8 cellular contexts compared by ENCODE assay signal in the genomic region with DNA sequence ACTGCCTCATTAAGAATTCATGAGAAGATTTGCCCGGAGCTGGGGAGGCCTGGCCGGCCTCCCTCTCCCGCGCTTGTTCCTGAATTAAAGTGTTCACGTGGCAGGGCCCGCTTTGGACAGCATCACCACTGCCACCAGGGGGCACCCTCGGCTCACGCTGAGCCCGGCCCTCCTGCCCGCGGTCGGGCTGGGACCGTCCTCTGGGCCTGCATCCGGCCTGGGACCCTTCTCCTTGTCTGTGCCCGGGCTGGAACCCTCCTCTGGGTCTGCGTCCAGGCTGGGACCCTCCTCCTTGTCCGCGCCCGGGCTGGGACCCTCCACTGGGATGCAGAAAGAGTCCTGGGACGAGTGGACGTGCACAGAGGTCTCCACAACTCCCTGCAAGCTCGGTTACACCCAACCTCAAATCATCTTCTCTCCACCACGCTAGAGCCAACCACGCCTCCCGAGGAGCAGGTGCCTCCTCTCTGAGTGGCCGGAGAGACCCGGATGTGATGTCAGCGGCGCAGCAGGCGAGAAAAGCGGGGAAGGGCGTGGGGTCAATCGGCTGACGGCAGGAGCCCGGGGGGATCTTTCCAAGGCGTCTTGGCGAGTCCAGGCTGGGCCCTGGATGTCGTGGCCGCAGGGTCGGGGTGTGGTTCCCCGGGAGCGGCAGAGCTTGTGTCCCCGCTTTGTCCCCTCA. TPM values are rescaled to one million over a fixed set of nuclear protein-coding genes. Genes with fewer than 3 reads are reported as not detected.
DNase-seq lines count a peak whose midpoint lies in the region; ATAC-seq and TF ChIP-seq lines count a peak whose summit lies in the region.

No MANE protein-coding gene starts in this region.

- H3K27ac Mint-ChIP-seq in CD14-positive monocyte = peak overlapping the region in 1 of 7 donors; percentile 74
- no peak overlapping the region for H3K27ac Mint-ChIP-seq in GM23338
- no peak overlapping the region for H3K27ac Mint-ChIP-seq in type B pancreatic cell

- H3K36me3 ChIP-seq in GM23338 (ENCODE audit: insufficient read depth) = no peaks in the 10 kb centered on the region
- no peaks in the 10 kb centered on the region for H3K36me3 ChIP-seq in parathyroid adenoma (ENCODE audit: control insufficient read depth, insufficient read depth, low read length)

- no peaks in the 10 kb centered on the region for H3K9me2 ChIP-seq in GM23338 (ENCODE audit: insufficient read depth)

- H3K4me1 Mint-ChIP-seq in CD14-positive monocyte = no peaks in the 10 kb centered on the region
- H3K4me1 Mint-ChIP-seq in GM23338 = peaks cover 5% of the 10 kb centered on the region
- peaks cover 16% of the 10 kb centered on the region for H3K4me1 Mint-ChIP-seq in type B pancreatic cell (ENCODE audit: unreplicated experiment)

- DNase-seq in CD14-positive monocyte (ENCODE audit: low spot score) (no peak), GM23338 (ENCODE audit: low spot score) (peak; percentile 88), NOMO-1 treated with dmso at 0.1 percent for 144 hours (lab: John Stamatoyannopoulos, UW; ENCODE audit: unreplicated experiment) (peak; percentile 10), fibroblast of villous mesenchyme (ENCODE audit: low read depth) (peak; percentile 5), type B pancreatic cell (ENCODE audit: extremely low spot score, unreplicated experiment) (peak; percentile 84)
- DNase-seq in activated T-cell treated with anti-CD3 and anti-CD28 coated beads, Interleukin-2, amount 50 U/mL, for 1 hour = peak; percentile 72

- no peaks in the 10 kb centered on the region for H3K9me3 ChIP-seq in parathyroid adenoma (ENCODE audit: control insufficient read depth, low read length)

- no peaks in the 10 kb centered on the region for H3K79me2 ChIP-seq in GM23338 (replicated peaks; ENCODE audit: insufficient read depth)
- no peaks in the 10 kb centered on the region for H3K79me2 ChIP-seq in parathyroid adenoma

- no peak overlapping the region for H3K27ac ChIP-seq in GM23338 (ENCODE audit: low read depth)
- no peak overlapping the region for H3K27ac ChIP-seq in parathyroid adenoma

- no peaks in the 10 kb centered on the region for H3K4me1 ChIP-seq in GM23338 (ENCODE audit: insufficient read depth)
- H3K4me1 ChIP-seq in parathyroid adenoma = no peaks in the 10 kb centered on the region

- H3K36me3 Mint-ChIP-seq in CD14-positive monocyte (no peaks in the 10 kb centered on the region), GM23338 (ENCODE audit: low read depth) (peaks cover 6% of the 10 kb centered on the region; the same call in 2 of the 3 replicates), type B pancreatic cell (no peaks in the 10 kb centered on the region)

- TF ChIP-seq CTCF in CD14-positive monocyte (IDR thresholded peaks at IDR 0.05) (peak; percentile 40), GM23338 (conservative IDR thresholded peaks at IDR 0.05; ENCODE audit: low read depth in 2 of 2) (peak; percentile 83 to 95), fibroblast of villous mesenchyme (IDR thresholded peaks at IDR 0.05; ENCODE audit: insufficient read depth, low read depth, low read length) (peak; percentile 44), parathyroid adenoma (IDR thresholded peaks at IDR 0.05) (peak; percentile 47), type B pancreatic cell (conservative IDR thresholded peaks at IDR 0.05) (peak; percentile 92)

- peaks cover 6 to 18% (median 9%) of the 10 kb centered on the region in 3 donors for H3K27me3 Mint-ChIP-seq in CD14-positive monocyte (ENCODE audit: low read depth in 3 of 3)
- peaks cover 2% of the 10 kb centered on the region for H3K27me3 Mint-ChIP-seq in GM23338 (ENCODE audit: insufficient read depth, low read depth, poor library complexity)
- H3K27me3 Mint-ChIP-seq in type B pancreatic cell = peaks cover 15% of the 10 kb centered on the region

- H3K4me2 ChIP-seq in GM23338 (no peak overlapping the region), parathyroid adenoma (ENCODE audit: low read length) (no peak overlapping the region)

- H3K9me3 Mint-ChIP-seq in CD14-positive monocyte = peaks cover 0 to 2% (median 0%) of the 10 kb centered on the region in 7 donors
- peaks cover 8% of the 10 kb centered on the region; the same call in 2 of the 3 replicates for H3K9me3 Mint-ChIP-seq in GM23338
- no peaks in the 10 kb centered on the region for H3K9me3 Mint-ChIP-seq in type B pancreatic cell

- H4K20me1 ChIP-seq in GM23338 (replicated peaks; ENCODE audit: insufficient read depth) = no peaks in the 10 kb centered on the region

- H3K4me3 ChIP-seq in GM23338 (no peak overlapping the region), fibroblast of villous mesenchyme (ENCODE audit: low read depth, low read length) (no peak overlapping the region), parathyroid adenoma (ENCODE audit: low read depth, low read length) (no peak overlapping the region)

- H3K27me3 ChIP-seq in GM23338 (ENCODE audit: insufficient read depth) (no peaks in the 10 kb centered on the region), parathyroid adenoma (ENCODE audit: control insufficient read depth, insufficient read depth, low read length) (no peaks in the 10 kb centered on the region)

- H3F3A ChIP-seq in GM23338 (replicated peaks; ENCODE audit: low read depth) = no peaks in the 10 kb centered on the region

- ATAC-seq in GM23338 (peak; percentile 97), HG03159 (IDR thresholded peaks at IDR 0.05; ENCODE audit: unreplicated experiment) (no peak)

- intact Hi-C loops in CD14-positive monocyte (cut with micrococcal nuclease) = loop anchor here in 1 of 2 donors (10.0 kb wide), 1 partner anchor 514 kb away; no protein-coding TSS in a partner anchor

- no peak overlapping the region for H3K4me3 Mint-ChIP-seq in CD14-positive monocyte
- H3K4me3 Mint-ChIP-seq in GM23338 = no peak overlapping the region
- H3K4me3 Mint-ChIP-seq in type B pancreatic cell = no peak overlapping the region

- H3K9ac ChIP-seq in parathyroid adenoma = no peak overlapping the region

- peak overlapping the region; percentile 66 for H2AFZ ChIP-seq in GM23338
- no peak overlapping the region for H2AFZ ChIP-seq in parathyroid adenoma

TF ChIP-seq in GM23338, 12 proteins besides CTCF, POLR2A, EP300 and RAD21:
- peak; percentile 38; the same call in 1 of the 2 replicates for TF ChIP-seq CREB1 (CRISPR knock-in tag; IDR thresholded peaks at IDR 0.05; ENCODE audit: low read depth)
- TF ChIP-seq, protein P1, sequence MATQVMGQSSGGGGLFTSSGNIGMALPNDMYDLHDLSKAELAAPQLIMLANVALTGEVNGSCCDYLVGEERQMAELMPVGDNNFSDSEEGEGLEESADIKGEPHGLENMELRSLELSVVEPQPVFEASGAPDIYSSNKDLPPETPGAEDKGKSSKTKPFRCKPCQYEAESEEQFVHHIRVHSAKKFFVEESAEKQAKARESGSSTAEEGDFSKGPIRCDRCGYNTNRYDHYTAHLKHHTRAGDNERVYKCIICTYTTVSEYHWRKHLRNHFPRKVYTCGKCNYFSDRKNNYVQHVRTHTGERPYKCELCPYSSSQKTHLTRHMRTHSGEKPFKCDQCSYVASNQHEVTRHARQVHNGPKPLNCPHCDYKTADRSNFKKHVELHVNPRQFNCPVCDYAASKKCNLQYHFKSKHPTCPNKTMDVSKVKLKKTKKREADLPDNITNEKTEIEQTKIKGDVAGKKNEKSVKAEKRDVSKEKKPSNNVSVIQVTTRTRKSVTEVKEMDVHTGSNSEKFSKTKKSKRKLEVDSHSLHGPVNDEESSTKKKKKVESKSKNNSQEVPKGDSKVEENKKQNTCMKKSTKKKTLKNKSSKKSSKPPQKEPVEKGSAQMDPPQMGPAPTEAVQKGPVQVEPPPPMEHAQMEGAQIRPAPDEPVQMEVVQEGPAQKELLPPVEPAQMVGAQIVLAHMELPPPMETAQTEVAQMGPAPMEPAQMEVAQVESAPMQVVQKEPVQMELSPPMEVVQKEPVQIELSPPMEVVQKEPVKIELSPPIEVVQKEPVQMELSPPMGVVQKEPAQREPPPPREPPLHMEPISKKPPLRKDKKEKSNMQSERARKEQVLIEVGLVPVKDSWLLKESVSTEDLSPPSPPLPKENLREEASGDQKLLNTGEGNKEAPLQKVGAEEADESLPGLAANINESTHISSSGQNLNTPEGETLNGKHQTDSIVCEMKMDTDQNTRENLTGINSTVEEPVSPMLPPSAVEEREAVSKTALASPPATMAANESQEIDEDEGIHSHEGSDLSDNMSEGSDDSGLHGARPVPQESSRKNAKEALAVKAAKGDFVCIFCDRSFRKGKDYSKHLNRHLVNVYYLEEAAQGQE (IDR thresholded peaks at IDR 0.05; ENCODE audit: unreplicated experiment) = no peak

RNA-seq across cellular contexts. Expression of gene DACT2, which starts 50.9 kb away (rescaled TPM):
- polyA plus RNA-seq in CD14-positive monocyte (not detected), GM23338 (2016; fragmentation: Nextera tagmentation; extraction: Ambion mirVana) (1.5 and 1.8 TPM in 2 replicates)
- 7.3 and 10.6 TPM in 2 replicates for total RNA-seq in GM23338 (2014; rRNA removed; shearing (Covaris generic))
- total RNA-seq in fibroblast of villous mesenchyme (not detected in 2 replicates), type B pancreatic cell (ENCODE audit: low replicate concordance) (7.6 and 17.4 TPM in 2 replicates)

Comparison
In these comparisons a context has a peak if more than half of its experiments do, and no peak if none do; other contexts are left out.
1. CTCF ChIP-seq: peak in every context shown above with its lines; median percentile 92 in type B pancreatic cell; 89 in GM23338; 47 in parathyroid adenoma; 44 in fibroblast of villous mesenchyme; 40 in CD14-positive monocyte.